13 cellular contexts compared by ENCODE assay signal in the genomic region with DNA sequence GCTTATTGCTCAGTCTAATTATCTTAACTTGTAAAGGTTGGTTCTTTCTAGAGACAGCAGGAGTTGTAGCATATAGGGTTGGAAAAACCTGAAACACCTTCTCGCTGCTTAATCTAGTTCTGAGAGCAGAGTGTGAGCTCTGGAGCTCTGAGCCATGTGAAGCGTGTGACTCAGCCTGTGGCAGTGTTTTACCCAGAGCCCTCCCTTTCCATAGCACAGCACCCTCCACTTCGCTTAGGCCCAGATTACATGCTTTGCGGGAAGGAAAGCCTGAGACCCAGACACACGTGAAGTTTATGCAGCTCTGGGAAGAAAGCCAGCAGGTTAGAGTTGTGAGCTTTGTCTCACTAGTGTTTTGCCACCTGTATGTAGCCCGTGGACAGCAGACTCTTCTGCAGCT.
DNase-seq lines count a peak whose midpoint lies in the region; ATAC-seq and TF ChIP-seq lines count a peak whose summit lies in the region.
"Had no signal": no experiment of that assay in that cellular context is flagged by ENCODE, and none has a peak within 500 bp of the region (broad histone marks: within the 10 kb centered on the region; RNA-seq: fewer than 3 reads in every experiment).

No MANE protein-coding gene starts in this region.

- 48 to 68% (median 58%) methylated on average over 6 of the region's 6 CpGs for WGBS in heart left ventricle, 4 donors

- peak overlapping the region in 2 of 12 donors; percentile 26 to 33 for H3K27ac ChIP-seq in heart left ventricle
- H3K27ac ChIP-seq in upper lobe of right lung: no peak overlapping the region
- H3K27ac ChIP-seq in A673 (ENCODE audit: low read depth, low read length, poor library complexity, severe bottlenecking): no peak overlapping the region
- H3K27ac ChIP-seq: BLaER1, breast epithelium, parathyroid adenoma had no signal

- CTCF ChIA-PET in A673 (lab: Charles Lee): interaction anchor here (0.8 kb wide), 1 partner anchor 50 kb away, joined by 3 read pairs; no protein-coding TSS in a partner anchor

- peaks cover 22% of the 10 kb centered on the region for H3K36me3 Mint-ChIP-seq in activated naive CD8-positive, alpha-beta T cell treated with anti-CD3 and anti-CD28 coated beads, Interleukin-2, amount 10 ng/mL, durations not matched to agents 7 days and 5 days

- BruUV-seq in A673 (replicated peaks; lab: Mats Ljungman, UMichigan): no TSS peak

- peaks cover 0 to 31% (median 9%) of the 10 kb centered on the region in 9 donors for H3K36me3 ChIP-seq in heart left ventricle
- peaks cover 17% of the 10 kb centered on the region for H3K36me3 ChIP-seq in upper lobe of right lung
- H3K36me3 ChIP-seq in A673 (ENCODE audit: insufficient read depth, low read length, poor library complexity, severe bottlenecking): no peaks in the 10 kb centered on the region
- H3K36me3 ChIP-seq: breast epithelium had no signal

- ATAC-seq in heart left ventricle (peak; percentile 59 to 81 (median 76)), upper lobe of right lung (peak; percentile 41)
- no peak for ATAC-seq in activated naive CD8-positive, alpha-beta T cell treated with anti-CD3 and anti-CD28 coated beads, Interleukin-2, amount 10 ng/mL, durations not matched to agents 7 days and 5 days (ENCODE audit: low read depth)

- intact Hi-C loops in heart left ventricle (cut with DNase I): loop anchor here in 8 of 10 donors (2.0 to 10.0 kb wide), 5 partner anchors 72 to 107 kb away; no protein-coding TSS in a partner anchor
- intact Hi-C loops in cardiac septum (cut with DNase I): no loop called here
- intact Hi-C loops in upper lobe of right lung (cut with DNase I): no loop called here
- intact Hi-C loops in A673 (cut with micrococcal nuclease; ENCODE audit: unreplicated experiment): no loop called here

- no peak for TF ChIP-seq POLR2A in heart left ventricle (IDR thresholded peaks at IDR 0.05)

- peak overlapping the region; percentile 42 for H3K27ac Mint-ChIP-seq in activated naive CD8-positive, alpha-beta T cell treated with anti-CD3 and anti-CD28 coated beads, Interleukin-2, amount 10 ng/mL, durations not matched to agents 7 days and 5 days

- peaks cover 37% of the 10 kb centered on the region for H3K4me1 Mint-ChIP-seq in activated naive CD8-positive, alpha-beta T cell treated with anti-CD3 and anti-CD28 coated beads, Interleukin-2, amount 10 ng/mL, durations not matched to agents 7 days and 5 days

- no peak overlapping the region for H3K4me3 Mint-ChIP-seq in activated naive CD8-positive, alpha-beta T cell treated with anti-CD3 and anti-CD28 coated beads, Interleukin-2, amount 10 ng/mL, durations not matched to agents 7 days and 5 days

- POLR2A ChIA-PET in activated naive CD8-positive, alpha-beta T cell treated with anti-CD3 and anti-CD28 coated beads, Interleukin-2, amount 10 ng/mL, durations not matched to agents 7 days and 5 days (lab: Charles Lee): interaction anchor here (1.2 kb wide), 1 partner anchor 73 kb away, joined by 4 read pairs; no protein-coding TSS in a partner anchor
- POLR2A ChIA-PET in A673 (lab: Charles Lee; ENCODE audit: low non-redundant PET): no interaction called here

- H3K27me3 Mint-ChIP-seq in activated naive CD8-positive, alpha-beta T cell treated with anti-CD3 and anti-CD28 coated beads, Interleukin-2, amount 10 ng/mL, durations not matched to agents 7 days and 5 days: no peaks in the 10 kb centered on the region

- H3K9me3 ChIP-seq in heart left ventricle (no peaks in the 10 kb centered on the region), upper lobe of right lung (no peaks in the 10 kb centered on the region), A673 (ENCODE audit: low read depth, low read length, poor library complexity, severe bottlenecking) (no peaks in the 10 kb centered on the region)
- H3K9me3 ChIP-seq: BLaER1, breast epithelium had no signal

- no peak for DNase-seq in heart left ventricle
- no peak for DNase-seq in cardiac septum (ENCODE audit: low spot score)
- no peak for DNase-seq in activated naive CD8-positive, alpha-beta T cell treated with anti-CD3 and anti-CD28 coated beads, Interleukin-2, amount 10 ng/mL, durations not matched to agents 7 days and 5 days
- DNase-seq in kidney tubule cell (ENCODE audit: low spot score): peak; percentile 47
- DNase-seq in upper lobe of right lung: no peak
- DNase-seq in AG08395 (ENCODE audit: low spot score): no peak
- no peak for DNase-seq in A673 (ENCODE audit: low spot score)
- DNase-seq: H7, NCI-H1105, NCI-H345 had no signal

- H3K27me3 ChIP-seq in heart left ventricle: no peaks in the 10 kb centered on the region
- H3K27me3 ChIP-seq in upper lobe of right lung: no peaks in the 10 kb centered on the region
- H3K27me3 ChIP-seq in A673 (replicated peaks; ENCODE audit: insufficient read depth, low read depth, low read length, poor library complexity): no peaks in the 10 kb centered on the region
- H3K27me3 ChIP-seq: BLaER1, breast epithelium had no signal

- H3K4me3 ChIP-seq in heart left ventricle: no peak overlapping the region
- H3K4me3 ChIP-seq in upper lobe of right lung: no peak overlapping the region
- H3K4me3 ChIP-seq in A673 (ENCODE audit: low read depth, low read length, poor library complexity, severe bottlenecking): no peak overlapping the region
- H3K4me3 ChIP-seq: BLaER1, breast epithelium had no signal

- no peak for TF ChIP-seq CTCF in heart left ventricle (IDR thresholded peaks at IDR 0.05)
- TF ChIP-seq CTCF in upper lobe of right lung (IDR thresholded peaks at IDR 0.05): no peak
- TF ChIP-seq CTCF in A673 (conservative IDR thresholded peaks at IDR 0.05; ENCODE audit: low read depth, low read length): no peak

- H3K9me3 Mint-ChIP-seq in activated naive CD8-positive, alpha-beta T cell treated with anti-CD3 and anti-CD28 coated beads, Interleukin-2, amount 10 ng/mL, durations not matched to agents 7 days and 5 days: no peaks in the 10 kb centered on the region

- peaks cover 0 to 40% (median 17%) of the 10 kb centered on the region in 12 donors for H3K4me1 ChIP-seq in heart left ventricle
- H3K4me1 ChIP-seq in upper lobe of right lung: peaks cover 16% of the 10 kb centered on the region
- H3K4me1 ChIP-seq in A673 (ENCODE audit: insufficient read depth, low read length, poor library complexity, severe bottlenecking): peaks cover 30% of the 10 kb centered on the region
- H3K4me1 ChIP-seq: breast epithelium had no signal

Comparison
In these comparisons a context has a peak if more than half of its experiments do, and no peak if none do; other contexts are left out.
1. intact Hi-C loops: an anchor here in heart left ventricle (2.0 to 10.0 kb wide); none called in cardiac septum, upper lobe of right lung and A673.